29 cellular contexts compared by ENCODE assay signal in genomic region chrX:3312109-3312508, GRCh38. TPM values are rescaled to one million over a fixed set of nuclear protein-coding genes. Genes with fewer than 3 reads are reported as not detected.
"Had no signal": no experiment of that assay in that cellular context is flagged by ENCODE, and none has a peak within 500 bp of the region (broad histone marks: within the 10 kb centered on the region; RNA-seq: fewer than 3 reads in every experiment).

No MANE protein-coding gene starts in this region.

- ATAC-seq: activated CD4-positive, alpha-beta T cell treated with anti-CD3 and anti-CD28 coated beads for 36 hours; activated CD8-positive, alpha-beta memory T cell treated with anti-CD3 and anti-CD28 coated beads, Interleukin-2, amount 10 ng/mL, durations not matched to agents 7 days and 5 days; activated CD8-positive, alpha-beta T cell treated with anti-CD3 and anti-CD28 coated beads, Interleukin-2, amount 10 ng/mL, durations not matched to agents 7 days and 5 days; activated naive CD8-positive, alpha-beta T cell treated with anti-CD3 and anti-CD28 coated beads, Interleukin-2, amount 50 U/mL, for 24 hours; gastroesophageal sphincter; T-helper 17 cell had no signal

- DNase-seq: activated CD4-positive, alpha-beta memory T cell treated with anti-CD3 and anti-CD28 coated beads for 36 hours; activated CD4-positive, alpha-beta T cell treated with anti-CD3 and anti-CD28 coated beads for 36 hours; activated CD4-positive, alpha-beta T cell treated with anti-CD3 and anti-CD28 coated beads, Interleukin-2, amount 10 ng/mL, durations not matched to agents 24 days and 14 days; activated CD4-positive, CD25-positive, alpha-beta regulatory T cell; activated CD4-positive, CD25-positive, alpha-beta regulatory T cell treated with anti-CD3 and anti-CD28 coated beads, Interleukin-2, amount 50 U/mL, for 72 hours; activated CD8-positive, alpha-beta memory T cell treated with anti-CD3 and anti-CD28 coated beads, Interleukin-2, amount 10 ng/mL, durations not matched to agents 7 days and 5 days; activated CD8-positive, alpha-beta memory T cell treated with anti-CD3 and anti-CD28 coated beads, Interleukin-2, amount 50 U/mL, for 4 hours; activated CD8-positive, alpha-beta T cell treated with anti-CD3 and anti-CD28 coated beads, Interleukin-2, amount 10 ng/mL, durations not matched to agents 7 days and 5 days; activated effector memory CD4-positive, alpha-beta T cell treated with anti-CD3 and anti-CD28 coated beads, Interleukin-2, amount 50 U/mL, for 16 hours; activated naive CD4-positive, alpha-beta T cell treated with anti-CD3 and anti-CD28 coated beads for 36 hours; activated naive CD8-positive, alpha-beta T cell treated with anti-CD3 and anti-CD28 coated beads for 36 hours; activated naive CD8-positive, alpha-beta T cell treated with anti-CD3 and anti-CD28 coated beads, Interleukin-2, amount 50 U/mL, for 24 hours; activated T-cell treated with anti-CD3 and anti-CD28 coated beads, Interleukin-2, amount 50 U/mL, for 1 hour; activated T-cell treated with anti-CD3 and anti-CD28 coated beads, Interleukin-2, amount 50 U/mL, for 48 hours; amygdala; brain microvascular endothelial cell; dorsolateral prefrontal cortex; effector memory CD4-positive, alpha-beta T cell; endodermal cell; erythroblast; foreskin melanocyte; head of caudate nucleus; T-helper 1 cell; T-helper 17 cell; T1000 had no signal

RNA-seq across cellular contexts. Expression of gene MXRA5, which starts 34.3 kb away (rescaled TPM):
- total RNA-seq: activated CD4-positive, alpha-beta memory T cell treated with anti-CD3 and anti-CD28 coated beads for 36 hours; activated CD4-positive, alpha-beta T cell treated with anti-CD3 and anti-CD28 coated beads for 36 hours; activated CD4-positive, alpha-beta T cell treated with anti-CD3 and anti-CD28 coated beads, Interleukin-2, amount 10 ng/mL, durations not matched to agents 24 days and 14 days; activated CD8-positive, alpha-beta memory T cell treated with anti-CD3 and anti-CD28 coated beads for 36 hours; activated CD8-positive, alpha-beta memory T cell treated with anti-CD3 and anti-CD28 coated beads, Interleukin-2, amount 10 ng/mL, durations not matched to agents 7 days and 5 days; activated CD8-positive, alpha-beta T cell treated with anti-CD3 and anti-CD28 coated beads, Interleukin-2, amount 10 ng/mL, durations not matched to agents 7 days and 5 days; activated naive CD4-positive, alpha-beta T cell treated with anti-CD3 and anti-CD28 coated beads for 36 hours; activated naive CD8-positive, alpha-beta T cell treated with anti-CD3 and anti-CD28 coated beads for 36 hours; activated T-helper 1 cell treated with anti-CD3 and anti-CD28 coated beads, Interleukin-12 subunit alpha, Interleukin-12 subunit beta, Interleukin-2, Interleukin-4 antibody, amounts not matched to agents 30 ng/mL and 10 ng/mL and 1 ng/mL, durations not matched to agents 14 hours and 24 hours and 36 hours; activated T-helper 2 cell treated with anti-CD3 and anti-CD28 coated beads, Interferon-gamma antibody, Interleukin-2, Interleukin-4, amounts not matched to agents 10 μg/mL and 5 μg/mL and 100 μg/mL, durations not matched to agents 14 hours and 24 hours and 36 hours; T-helper 17 cell had no signal
